In the genomic region with DNA sequence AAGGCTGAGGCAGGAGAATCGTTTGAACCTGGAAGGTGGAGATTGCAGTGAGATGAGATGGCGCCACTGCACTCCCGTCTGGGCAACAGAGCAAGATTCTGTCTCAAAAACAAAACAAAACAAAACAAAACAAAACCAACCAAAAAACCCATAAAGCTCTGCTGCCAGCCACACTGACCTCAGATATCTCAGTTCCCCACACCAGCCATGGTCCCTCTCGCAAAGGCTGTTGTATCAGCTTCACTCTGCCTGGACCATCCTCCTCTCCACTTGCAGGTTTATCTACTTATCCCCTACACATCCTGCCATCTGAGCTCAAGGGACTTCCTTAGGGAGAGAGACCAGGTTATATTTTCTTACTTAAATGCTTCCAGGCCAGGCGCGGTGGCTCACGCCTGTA, we compare ENCODE assay signal across 15 cellular contexts. TPM values are rescaled to one million over a fixed set of nuclear protein-coding genes. Genes with fewer than 3 reads are reported as not detected.
DNase-seq lines count a peak whose midpoint lies in the region; ATAC-seq and TF ChIP-seq lines count a peak whose summit lies in the region.
"Had no signal": no experiment of that assay in that cellular context is flagged by ENCODE, and none has a peak within 500 bp of the region (broad histone marks: within the 10 kb centered on the region; RNA-seq: fewer than 3 reads in every experiment).

No MANE protein-coding gene starts in this region.

- no peak overlapping the region for H2AFZ ChIP-seq in neural progenitor cell (replicated peaks)
- no peak overlapping the region for H2AFZ ChIP-seq in neuronal stem cell (ENCODE audit: low read length)

- DNase-seq in T-helper 17 cell (no peak), neural progenitor cell (ENCODE audit: low spot score) (no peak), NCI-H774 (lab: John Stamatoyannopoulos, UW) (no peak), Kasumi-1 (lab: John Stamatoyannopoulos, UW) (no peak), neuronal stem cell (ENCODE audit: low spot score) (no peak)
- DNase-seq in stimulated activated naive B cell treated with anti-CD40 and anti-IgM and Interleukin-4, amounts not matched to agents 10 μg/mL and 1 μg/mL and 100 μg/mL, for 72 hours: no peak
- DNase-seq: BE2C; CD4-positive, alpha-beta memory T cell; DMS153; HCEC 1CT; HFFc6 had no signal

- H2BK12ac ChIP-seq in neuronal stem cell (ENCODE audit: low read length): no peak overlapping the region

- H3K27ac Mint-ChIP-seq in T-helper 17 cell: peak overlapping the region; percentile 27
- H3K27ac Mint-ChIP-seq in neural progenitor cell: peak overlapping the region; percentile 11
- no peak overlapping the region for H3K27ac Mint-ChIP-seq in stimulated activated naive B cell treated with anti-CD40 and anti-IgM and Interleukin-4, amounts not matched to agents 10 μg/mL and 1 μg/mL and 100 μg/mL, for 72 hours
- H3K27ac Mint-ChIP-seq: HFFc6 had no signal

- H3K9ac ChIP-seq in neural progenitor cell (no peak overlapping the region), neuronal stem cell (ENCODE audit: low read depth, low read length, poor library complexity) (no peak overlapping the region)

- no peak overlapping the region for H2BK15ac ChIP-seq in neuronal stem cell (ENCODE audit: low read length)

- H3K4me1 Mint-ChIP-seq in T-helper 17 cell (peaks cover 8% of the 10 kb centered on the region), neural progenitor cell (peaks cover 22% of the 10 kb centered on the region)
- H3K4me1 Mint-ChIP-seq in stimulated activated naive B cell treated with anti-CD40 and anti-IgM and Interleukin-4, amounts not matched to agents 10 μg/mL and 1 μg/mL and 100 μg/mL, for 72 hours: peaks cover 0 to 6% of the 10 kb centered on the region in 2 donors

- TF ChIP-seq CTCF in neural progenitor cell (IDR thresholded peaks at IDR 0.05): no peak

- H3K27ac ChIP-seq in neural progenitor cell (no peak overlapping the region), neuronal stem cell (replicated peaks; ENCODE audit: low read length) (no peak overlapping the region)
- H3K27ac ChIP-seq: A549, C4-2B, HL-60 had no signal

- H3K4me2 ChIP-seq in neural progenitor cell (no peak overlapping the region), neuronal stem cell (ENCODE audit: insufficient read depth, low read length, poor library complexity, severe bottlenecking) (no peak overlapping the region)
- H3K4me2 ChIP-seq: A549 had no signal

- H3K79me2 ChIP-seq in neural progenitor cell (ENCODE audit: low read depth): no peaks in the 10 kb centered on the region

- no peak overlapping the region for H2BK5ac ChIP-seq in neuronal stem cell (ENCODE audit: low read length)

- H3K23ac ChIP-seq in neuronal stem cell (ENCODE audit: low read depth, low read length, poor library complexity): no peak overlapping the region

- H3K4me1 ChIP-seq in neural progenitor cell (peaks cover 22% of the 10 kb centered on the region), neuronal stem cell (ENCODE audit: control insufficient read depth in 2 of 2, insufficient read depth in 1 of 2, low read depth in 1 of 2, low read length in 2 of 2) (peaks cover 16 to 20% of the 10 kb centered on the region in 2 donors)

- H3K27me3 ChIP-seq in neural progenitor cell (no peaks in the 10 kb centered on the region), neuronal stem cell (ENCODE audit: control insufficient read depth in 3 of 3, insufficient read depth in 3 of 3, low read depth in 1 of 3, low read length in 3 of 3) (no peaks in the 10 kb centered on the region)
- H3K27me3 ChIP-seq: BE2C had no signal

- peaks cover 24% of the 10 kb centered on the region for H3K27me3 Mint-ChIP-seq in T-helper 17 cell
- peaks cover 11% of the 10 kb centered on the region for H3K27me3 Mint-ChIP-seq in neural progenitor cell (ENCODE audit: insufficient read depth, low read depth)
- peaks cover 0 to 5% of the 10 kb centered on the region in 2 donors for H3K27me3 Mint-ChIP-seq in stimulated activated naive B cell treated with anti-CD40 and anti-IgM and Interleukin-4, amounts not matched to agents 10 μg/mL and 1 μg/mL and 100 μg/mL, for 72 hours
- H3K27me3 Mint-ChIP-seq: CD4-positive, alpha-beta memory T cell had no signal

- no peak overlapping the region for H2AK5ac ChIP-seq in neuronal stem cell (ENCODE audit: low read depth, low read length)

- H3K79me1 ChIP-seq in neuronal stem cell (ENCODE audit: low read depth, low read length): no peaks in the 10 kb centered on the region

- peaks cover 24% of the 10 kb centered on the region for H3F3A ChIP-seq in neural progenitor cell (ENCODE audit: low read depth)

- peaks cover 6% of the 10 kb centered on the region for H3K36me3 Mint-ChIP-seq in T-helper 17 cell (ENCODE audit: low read depth)
- H3K36me3 Mint-ChIP-seq in neural progenitor cell: no peaks in the 10 kb centered on the region
- H3K36me3 Mint-ChIP-seq in stimulated activated naive B cell treated with anti-CD40 and anti-IgM and Interleukin-4, amounts not matched to agents 10 μg/mL and 1 μg/mL and 100 μg/mL, for 72 hours: no peaks in the 10 kb centered on the region
- H3K36me3 Mint-ChIP-seq: CD4-positive, alpha-beta memory T cell had no signal

- H4K8ac ChIP-seq in neuronal stem cell (ENCODE audit: low read depth, low read length): no peak overlapping the region

- H3K36me3 ChIP-seq in neural progenitor cell: no peaks in the 10 kb centered on the region
- peaks cover 3% of the 10 kb centered on the region in 2 donors for H3K36me3 ChIP-seq in neuronal stem cell (replicated peaks in 1 of 2; ENCODE audit: control insufficient read depth in 2 of 2, insufficient read depth in 2 of 2, low read length in 2 of 2)
- H3K36me3 ChIP-seq: BE2C had no signal

- H4K91ac ChIP-seq in neuronal stem cell (ENCODE audit: low read depth, low read length, poor library complexity): no peak overlapping the region

- H3K9me3 ChIP-seq in T-helper 17 cell (ENCODE audit: control insufficient read depth, low read length, poor library complexity, severe bottlenecking) (no peaks in the 10 kb centered on the region), neural progenitor cell (ENCODE audit: low read depth) (no peaks in the 10 kb centered on the region), neuronal stem cell (replicated peaks in 1 of 2; ENCODE audit: control insufficient read depth in 2 of 2, insufficient read depth in 1 of 2, low read depth in 1 of 2, low read length in 2 of 2) (no peaks in the 10 kb centered on the region)
- H3K9me3 ChIP-seq: A549, BE2C had no signal

- H3K18ac ChIP-seq in neuronal stem cell (ENCODE audit: low read length): no peak overlapping the region

- ATAC-seq in GM19351 (IDR thresholded peaks at IDR 0.05; ENCODE audit: unreplicated experiment) (peak; percentile 51), T-helper 17 cell (no peak)
- peak; percentile 66 to 77 for ATAC-seq in stimulated activated naive B cell treated with anti-CD40 and anti-IgM and Interleukin-4, amounts not matched to agents 10 μg/mL and 1 μg/mL and 100 μg/mL, for 72 hours (replicated peaks)
- ATAC-seq: A549 had no signal

- no peak overlapping the region for H3K4me3 ChIP-seq in neural progenitor cell
- no peak overlapping the region for H3K4me3 ChIP-seq in neuronal stem cell (ENCODE audit: low read length in 2 of 2)
- H3K4me3 ChIP-seq: A549 had no signal

- no peak overlapping the region for H3K14ac ChIP-seq in neuronal stem cell (ENCODE audit: low read length)

- H2BK120ac ChIP-seq in neuronal stem cell (ENCODE audit: low read depth, low read length): no peak overlapping the region

- no peak overlapping the region for H3K4ac ChIP-seq in neuronal stem cell (ENCODE audit: low read length)

- H3K4me3 Mint-ChIP-seq in T-helper 17 cell: no peak overlapping the region
- H3K4me3 Mint-ChIP-seq in neural progenitor cell: no peak overlapping the region
- no peak overlapping the region for H3K4me3 Mint-ChIP-seq in stimulated activated naive B cell treated with anti-CD40 and anti-IgM and Interleukin-4, amounts not matched to agents 10 μg/mL and 1 μg/mL and 100 μg/mL, for 72 hours
- H3K4me3 Mint-ChIP-seq: CD4-positive, alpha-beta memory T cell; HFFc6 had no signal

- no peaks in the 10 kb centered on the region for H3K9me3 Mint-ChIP-seq in neural progenitor cell
- H3K9me3 Mint-ChIP-seq in stimulated activated naive B cell treated with anti-CD40 and anti-IgM and Interleukin-4, amounts not matched to agents 10 μg/mL and 1 μg/mL and 100 μg/mL, for 72 hours: no peaks in the 10 kb centered on the region
- H3K9me3 Mint-ChIP-seq: CD4-positive, alpha-beta memory T cell; HFFc6 had no signal

- H4K20me1 ChIP-seq in neural progenitor cell (ENCODE audit: low read depth): no peaks in the 10 kb centered on the region

- no CpG with 5 or more reads among the region's 7 CpGs for WGBS in neuronal stem cell (ENCODE audit: extremely low coverage in 2 of 2, insufficient read length in 2 of 2, insufficient replicate concordance in 1 of 2), 2 donors

RNA-seq across cellular contexts. Expression of a gene that starts 11.1 kb away (rescaled TPM):
- total RNA-seq in T-helper 17 cell: 1 to 10 TPM; 4.3 to 4.5 TPM
- total RNA-seq in neural progenitor cell (ENCODE audit: low replicate concordance): 7.6 and 10.3 TPM in 2 replicates
- polyA plus RNA-seq in neuronal stem cell (2013, experiment 1 of 2): 13.3 TPM
- 14.0 TPM for polyA plus RNA-seq in neuronal stem cell (2013, experiment 2 of 2)

RNA-seq across cellular contexts. Expression of a gene that starts 13.8 kb away (rescaled TPM):
- total RNA-seq in T-helper 17 cell (1 to 10 TPM; 2.0 to 3.5 TPM), neural progenitor cell (ENCODE audit: low replicate concordance) (8.2 and 16.3 TPM in 2 replicates)
- 14.9 TPM for polyA plus RNA-seq in neuronal stem cell (2013, experiment 1 of 2)
- polyA plus RNA-seq in neuronal stem cell (2013, experiment 2 of 2): 15.1 TPM

RNA-seq across cellular contexts. Expression of a gene that starts 25.4 kb away (rescaled TPM):
- 10 to 100 TPM; 46.7 to 52.6 TPM for total RNA-seq in T-helper 17 cell
- 24.2 and 26.0 TPM in 2 replicates for total RNA-seq in neural progenitor cell (ENCODE audit: low replicate concordance)
- polyA plus RNA-seq in neuronal stem cell (2013, experiment 1 of 2): 30.9 TPM
- 29.7 TPM for polyA plus RNA-seq in neuronal stem cell (2013, experiment 2 of 2)
